In the genomic region with DNA sequence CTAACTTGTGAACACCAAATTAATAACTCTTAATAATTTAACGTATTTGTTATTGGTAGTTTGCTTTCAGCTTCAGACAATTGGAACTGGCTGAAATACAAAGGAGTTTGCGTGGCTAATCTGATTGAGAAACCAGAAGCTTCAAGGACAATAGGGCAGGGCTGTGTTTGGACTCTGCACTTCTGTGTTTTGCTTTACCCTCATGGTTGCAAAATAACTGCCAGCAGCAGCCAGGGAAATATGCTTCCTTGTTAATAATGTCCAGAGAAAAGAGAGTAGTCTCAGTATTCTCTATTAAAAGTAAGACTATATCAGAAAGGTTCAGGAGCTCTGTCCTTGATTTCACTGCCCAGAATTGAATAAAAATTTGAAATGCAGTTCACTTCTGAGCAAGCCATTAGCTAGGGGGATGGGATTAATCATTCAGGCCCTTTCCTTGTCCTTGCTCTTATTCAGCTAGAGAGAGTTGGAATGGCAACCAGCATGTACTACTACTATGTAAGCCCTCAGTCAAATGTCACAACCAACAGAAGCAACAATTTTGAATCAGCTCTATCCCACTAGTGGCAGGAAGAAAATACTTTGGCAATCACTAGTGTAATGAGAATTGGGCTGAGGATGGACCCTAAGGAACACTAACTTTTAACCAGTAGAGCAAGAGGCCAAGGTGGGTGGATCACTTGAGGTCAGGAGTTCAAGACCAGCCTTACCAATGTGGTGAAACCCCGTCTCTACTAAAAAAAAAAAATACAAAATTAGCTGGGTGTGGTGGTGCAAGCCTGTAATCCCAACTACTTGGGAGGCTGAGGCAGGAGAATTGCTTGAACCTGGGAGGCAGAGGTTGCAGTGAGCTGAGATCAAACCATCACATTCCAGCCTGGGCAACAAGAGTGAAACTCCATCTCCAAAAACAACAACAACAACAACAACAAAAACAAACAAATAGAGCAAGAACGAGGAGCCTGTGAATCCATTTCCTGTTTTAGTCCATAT, we compare ENCODE assay signal across 14 cellular contexts.
DNase-seq lines count a peak whose midpoint lies in the region; ATAC-seq and TF ChIP-seq lines count a peak whose summit lies in the region.
"Had no signal": no experiment of that assay in that cellular context is flagged by ENCODE, and none has a peak within 500 bp of the region (broad histone marks: within the 10 kb centered on the region; RNA-seq: fewer than 3 reads in every experiment).

No MANE protein-coding gene starts in this region.

- TF ChIP-seq CTCF in adrenal gland (IDR thresholded peaks at IDR 0.05) = no peak
- no peak for TF ChIP-seq CTCF in right atrium auricular region (IDR thresholded peaks at IDR 0.05)
- TF ChIP-seq CTCF in stomach (IDR thresholded peaks at IDR 0.05) = no peak
- TF ChIP-seq CTCF in thyroid gland (IDR thresholded peaks at IDR 0.05) = no peak

- no peaks in the 10 kb centered on the region for H3K9me3 ChIP-seq in adrenal gland (replicated peaks in 1 of 3)
- H3K9me3 ChIP-seq in right atrium auricular region = no peaks in the 10 kb centered on the region
- no peaks in the 10 kb centered on the region for H3K9me3 ChIP-seq in stomach
- H3K9me3 ChIP-seq in thyroid gland = no peaks in the 10 kb centered on the region
- H3K9me3 ChIP-seq: SK-N-SH had no signal

- ATAC-seq in HG03457 (IDR thresholded peaks at IDR 0.05; ENCODE audit: unreplicated experiment) (no peak), GM21737 (IDR thresholded peaks at IDR 0.05; ENCODE audit: unreplicated experiment) (no peak)
- ATAC-seq: stimulated activated effector memory CD8-positive, alpha-beta T cell treated with anti-CD3 and anti-CD28 coated beads, Interleukin-12 subunit alpha, Interleukin-12 subunit beta, amount 100 ng/mL, for 72 hours had no signal

- TF ChIP-seq EP300 in stomach (IDR thresholded peaks at IDR 0.05) = no peak

- TF ChIP-seq POLR2A in adrenal gland (IDR thresholded peaks at IDR 0.05) (no peak), stomach (IDR thresholded peaks at IDR 0.05) (no peak), thyroid gland (IDR thresholded peaks at IDR 0.05) (no peak)

- H3K27me3 ChIP-seq in adrenal gland (no peaks in the 10 kb centered on the region), right atrium auricular region (no peaks in the 10 kb centered on the region), stomach (no peaks in the 10 kb centered on the region), thyroid gland (no peaks in the 10 kb centered on the region)

- in situ Hi-C loops in KBM-7 (cut with MboI; ENCODE audit: low pct_unique_long_range_greater_than_20kb, low sequenced_read_pairs) = no loop called here

- H3K27ac ChIP-seq in adrenal gland = peak overlapping the region; percentile 19 to 77 (median 71)
- peak overlapping the region in 1 of 2 donors; percentile 21 for H3K27ac ChIP-seq in right atrium auricular region
- H3K27ac ChIP-seq in stomach = peak overlapping the region; percentile 5 to 77 (median 60)
- H3K27ac ChIP-seq in thyroid gland = no peak overlapping the region

- H3K4me3 ChIP-seq in adrenal gland (peak overlapping the region in 1 of 4 donors; percentile 5), right atrium auricular region (no peak overlapping the region), stomach (no peak overlapping the region), thyroid gland (replicated peaks in 1 of 3) (no peak overlapping the region)
- H3K4me3 ChIP-seq: smooth muscle cell had no signal

- intact Hi-C loops in adrenal gland (cut with DNase I) (no loop called here), stomach (cut with DNase I; ENCODE audit: low total_unique reads) (no loop called here), thyroid gland (cut with DNase I) (no loop called here)

- H3K4me1 ChIP-seq in adrenal gland (replicated peaks in 1 of 2) (peaks cover 35 to 39% of the 10 kb centered on the region in 2 donors), right atrium auricular region (peaks cover 0 to 24% of the 10 kb centered on the region in 2 donors), stomach (peaks cover 4 to 30% (median 26%) of the 10 kb centered on the region in 4 donors), thyroid gland (peaks cover 6 to 7% of the 10 kb centered on the region in 2 donors)

- peak; percentile 47 for DNase-seq in KBM-7
- DNase-seq in adrenal gland = peak in 6 of 7 donors; percentile 63 to 80 (median 72)
- peak; percentile 62 for DNase-seq in right atrium auricular region (ENCODE audit: low spot score)
- peak; percentile 49 for DNase-seq in stomach
- no peak for DNase-seq in thyroid gland
- DNase-seq in stimulated activated naive CD4-positive, alpha-beta T cell (lab: John Stamatoyannopoulos, UW) = no peak
- DNase-seq: activated CD8-positive, alpha-beta memory T cell treated with anti-CD3 and anti-CD28 coated beads for 24 hours; EL; NCI-H2107; SK-N-SH had no signal

- H3K36me3 ChIP-seq in adrenal gland (replicated peaks in 1 of 2) (no peaks in the 10 kb centered on the region), right atrium auricular region (no peaks in the 10 kb centered on the region), stomach (no peaks in the 10 kb centered on the region), thyroid gland (no peaks in the 10 kb centered on the region)

- 17 to 30% (median 23%) methylated on average over 4 of the region's 4 CpGs for whole genome bisulfite sequencing in adrenal gland, 4 donors
- WGBS in stomach, 5 donors = 34 to 46% (median 42%) methylated on average over 4 of the region's 4 CpGs
- WGBS in thyroid gland, 2 donors = 77 to 78% methylated on average over 4 of the region's 4 CpGs

Comparison
In these comparisons a context has a peak if more than half of its experiments do, and no peak if none do; other contexts are left out.
1. DNase-seq: peak in KBM-7 (single experiment), adrenal gland (6 of 7), right atrium auricular region (single experiment) and stomach (single experiment); none in thyroid gland (0 of 2) and stimulated activated naive CD4-positive, alpha-beta T cell (0 of 6).
2. H3K27ac ChIP-seq: peak in adrenal gland (5 of 5) and stomach (5 of 5); none in thyroid gland (0 of 3).